ENCODE assay signal across 8 cellular contexts in the genomic region with DNA sequence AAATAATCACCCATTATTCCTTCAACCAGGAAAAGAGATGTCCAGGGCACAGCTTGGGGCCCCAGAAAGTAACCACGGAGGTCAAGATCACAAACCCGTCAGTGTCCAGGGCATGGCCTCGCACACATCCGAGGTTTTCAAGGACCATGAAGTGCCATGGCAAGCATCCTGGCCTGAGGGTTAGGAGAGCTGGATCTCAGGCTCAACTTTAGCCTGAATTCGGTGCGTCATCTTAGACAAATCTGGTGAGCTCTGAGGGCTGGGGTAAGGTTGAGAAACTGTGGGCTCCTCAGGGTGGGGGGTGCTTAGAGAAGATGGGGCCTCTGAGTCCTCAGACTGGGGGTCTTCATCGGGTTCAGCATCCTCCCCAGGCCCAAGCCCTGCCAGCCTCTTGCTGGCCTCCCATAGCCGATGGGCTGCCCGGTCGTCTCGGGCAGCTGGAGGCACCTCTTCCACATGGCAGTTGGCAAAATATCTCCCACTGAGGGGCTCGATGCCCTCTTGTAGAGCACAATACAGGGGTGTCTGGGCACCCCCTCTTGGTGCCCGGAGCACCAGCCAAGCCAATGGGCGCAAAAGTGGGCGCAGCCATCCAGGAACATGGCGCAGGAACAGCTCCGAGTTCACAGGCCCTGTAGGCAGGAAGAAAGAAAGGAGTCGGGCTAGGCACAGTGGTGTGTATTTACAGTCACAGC. TPM values are rescaled to one million over a fixed set of nuclear protein-coding genes. Genes with fewer than 3 reads are reported as not detected.
A peak's percentile ranks its signal among the peaks of the same experiment; 100 is the strongest.
DNase-seq lines count a peak whose midpoint lies in the region; ATAC-seq and TF ChIP-seq lines count a peak whose summit lies in the region.

No MANE protein-coding gene starts in this region.

- H3K9ac ChIP-seq in H9 (ENCODE audit: extremely low read depth, insufficient read length, low read length): no peak overlapping the region

- no peak overlapping the region for H2BK20ac ChIP-seq in H9 (ENCODE audit: low read depth, low read length, poor library complexity, severe bottlenecking)

- no peak overlapping the region for H3K14ac ChIP-seq in H9 (ENCODE audit: insufficient read depth, low read length)

- no peak overlapping the region for H4K8ac ChIP-seq in H9 (replicated peaks; ENCODE audit: insufficient read length, low read depth, low read length)

- peaks cover 6% of the 10 kb centered on the region for H3K23me2 ChIP-seq in H9 (ENCODE audit: insufficient read length, low read depth, low read length, poor library complexity, severe bottlenecking)

- peaks cover 0 to 2% of the 10 kb centered on the region in 2 experiments; a peak in 2 of 5 replicates for H3K9me3 Mint-ChIP-seq in H9

- H3K27ac Mint-ChIP-seq in H9: peak overlapping the region; percentile 13 to 96 (median 76); a peak in 4 of 7 replicates

- H2BK12ac ChIP-seq in H9 (ENCODE audit: insufficient read length, low read depth, low read length): no peak overlapping the region

- TF ChIP-seq CTCF in H9 (conservative IDR thresholded peaks at IDR 0.05) (no peak), VCaP (conservative IDR thresholded peaks at IDR 0.05) (no peak), fibroblast of villous mesenchyme (IDR thresholded peaks at IDR 0.05; ENCODE audit: insufficient read depth, low read depth, low read length) (no peak)

- H3K56ac ChIP-seq in H9 (ENCODE audit: insufficient read length, low read depth, low read length): no peak overlapping the region

- no peak overlapping the region for H2BK15ac ChIP-seq in H9 (ENCODE audit: low read depth, low read length)

- H3K4me1 ChIP-seq in H9 (ENCODE audit: insufficient read depth, low read length): peaks cover 9% of the 10 kb centered on the region

- no peak overlapping the region for H4K5ac ChIP-seq in H9 (ENCODE audit: insufficient read length, low read depth, low read length)

- peaks cover 27 to 29% of the 10 kb centered on the region in 2 experiments for H3K4me1 Mint-ChIP-seq in H9

- no peak overlapping the region for H3K23ac ChIP-seq in H9 (ENCODE audit: insufficient read length, low read depth, low read length)

- H3K79me1 ChIP-seq in H9 (ENCODE audit: insufficient read depth, low read depth, low read length, poor library complexity, severe bottlenecking): peaks cover 4% of the 10 kb centered on the region

- H3K27me3 Mint-ChIP-seq in H9 (ENCODE audit: low read depth): peaks cover 3% of the 10 kb centered on the region

- H3K18ac ChIP-seq in H9 (ENCODE audit: insufficient read length, low read depth, low read length): no peak overlapping the region

- WGBS in H9 (ENCODE audit: extremely low coverage, insufficient read length, low lambda C conversion rate): no CpG with 5 or more reads among the region's 18 CpGs

- H3K27ac ChIP-seq in H9 (ENCODE audit: insufficient read length, low read depth, low read length): no peak overlapping the region
- peak overlapping the region; percentile 99 for H3K27ac ChIP-seq in VCaP
- peak overlapping the region in 19 of 21 experiments; percentile 79 to 100 (median 96) for H3K27ac ChIP-seq in skin epidermis

- no peaks in the 10 kb centered on the region for H3K9me3 ChIP-seq in H9 (ENCODE audit: control insufficient read depth, low read depth, low read length)

- no peak overlapping the region for H3K4ac ChIP-seq in H9 (ENCODE audit: low read depth, low read length)

- H3K27me3 ChIP-seq in H9 (ENCODE audit: insufficient read depth, low read length): 0 out of 2 replicates have a peak, but pooled peaks cover 3% of the 10 kb centered on the region

- peaks cover 18 to 29% (median 20%) of the 10 kb centered on the region in 3 experiments for H3K36me3 Mint-ChIP-seq in H9 (ENCODE audit: insufficient read depth in 1 of 3, low read depth in 3 of 3)

- no peak overlapping the region for H2AFZ ChIP-seq in H9 (ENCODE audit: low read length)

- H2BK120ac ChIP-seq in H9 (ENCODE audit: low read depth, low read length, poor library complexity, severe bottlenecking): no peak overlapping the region

- H3K79me2 ChIP-seq in H9 (ENCODE audit: insufficient read depth, low read length): peaks cover 4% of the 10 kb centered on the region; the same call in 1 of the 2 replicates

- ATAC-seq in GM19395 (IDR thresholded peaks at IDR 0.05; ENCODE audit: unreplicated experiment) (no peak), GM21447 (IDR thresholded peaks at IDR 0.05; ENCODE audit: unreplicated experiment) (no peak)

- no peak overlapping the region for H3T11ph ChIP-seq in H9 (ENCODE audit: low read length)

- no peak overlapping the region for H2AK5ac ChIP-seq in H9 (ENCODE audit: insufficient read length, low read length)

- no peak overlapping the region for H4K91ac ChIP-seq in H9 (ENCODE audit: insufficient read length, low read depth, low read length)

- peak overlapping the region; percentile 63 for H3K4me2 ChIP-seq in H9 (ENCODE audit: insufficient read depth, insufficient read length, low read length)

- peak overlapping the region; percentile 93 to 96 for H3K4me3 Mint-ChIP-seq in H9

- no peak overlapping the region for H2BK5ac ChIP-seq in H9 (ENCODE audit: insufficient read length, low read length)

- H4K20me1 ChIP-seq in H9 (ENCODE audit: control insufficient read depth, insufficient read depth, insufficient read length): no peaks in the 10 kb centered on the region

- H3K4me3 ChIP-seq in fibroblast of villous mesenchyme (ENCODE audit: low read depth, low read length) (peak overlapping the region; percentile 87), skin epidermis (peak overlapping the region in 2 of 7 experiments; percentile 60 to 77)

- peak; percentile 35 for DNase-seq in H9
- DNase-seq in fibroblast of villous mesenchyme (ENCODE audit: low read depth): no peak
- no peak for DNase-seq in islet precursor cell
- DNase-seq in NCI-H2107 (lab: John Stamatoyannopoulos, UW): no peak

RNA-seq across cellular contexts. Expression of a gene that starts 0.9 kb away (rescaled TPM):
- 173 and 185 TPM in 2 replicates for total RNA-seq in H9 (2021)
- 39.6 and 43.6 TPM in 2 replicates for total RNA-seq in fibroblast of villous mesenchyme

RNA-seq across cellular contexts. Expression of a gene that starts 4.5 kb away (rescaled TPM):
- total RNA-seq in H9 (2021) (28.6 and 29.6 TPM in 2 replicates), fibroblast of villous mesenchyme (2.6 and 3.5 TPM in 2 replicates)

RNA-seq across cellular contexts. Expression of a gene that starts 43.6 kb away (rescaled TPM):
- total RNA-seq in H9 (2021) (61.7 and 67.8 TPM in 2 replicates), fibroblast of villous mesenchyme (29.6 and 39.3 TPM in 2 replicates)

RNA-seq across cellular contexts. Expression of a gene that starts 52.9 kb away (rescaled TPM):
- total RNA-seq in H9 (2021): 62.1 and 68.5 TPM in 2 replicates
- total RNA-seq in fibroblast of villous mesenchyme: 22.5 and 23.2 TPM in 2 replicates

RNA-seq across cellular contexts. Expression of a gene that starts 55.8 kb away (rescaled TPM):
- total RNA-seq in H9 (2021) (76.1 and 77.1 TPM in 2 replicates), fibroblast of villous mesenchyme (5.5 and 6.9 TPM in 2 replicates)
